ENCODE assay signal across 17 cellular contexts in genomic region chr16:86971251-86971650, GRCh38.
A peak's percentile ranks its signal among the peaks of the same experiment; 100 is the strongest.
DNase-seq lines count a peak whose midpoint lies in the region; ATAC-seq and TF ChIP-seq lines count a peak whose summit lies in the region.
"Had no signal": no experiment of that assay in that cellular context is flagged by ENCODE, and none has a peak within 500 bp of the region (broad histone marks: within the 10 kb centered on the region; RNA-seq: fewer than 3 reads in every experiment).

No MANE protein-coding gene starts in this region.

- H3K27ac ChIP-seq in heart right ventricle = peak overlapping the region in 1 of 10 donors; percentile 15
- H3K27ac ChIP-seq in neuronal stem cell (replicated peaks; ENCODE audit: low read length) = no peak overlapping the region
- no peak overlapping the region for H3K27ac ChIP-seq in Karpas-422 (ENCODE audit: low read length)

- no peaks in the 10 kb centered on the region for H3K79me1 ChIP-seq in neuronal stem cell (ENCODE audit: low read depth, low read length)

- H3K27ac Mint-ChIP-seq in central memory CD8-positive, alpha-beta T cell (ENCODE audit: low read depth) = peak overlapping the region; percentile 40
- H3K27ac Mint-ChIP-seq: CD4-positive, alpha-beta T cell had no signal

- H2BK15ac ChIP-seq in neuronal stem cell (ENCODE audit: low read length) = no peak overlapping the region

- intact Hi-C loops in heart right ventricle (cut with DNase I) = no loop called here

- no peak overlapping the region for H2AK5ac ChIP-seq in neuronal stem cell (ENCODE audit: low read depth, low read length)

- H3K4me1 ChIP-seq in heart right ventricle (peaks cover 0 to 13% (median 0%) of the 10 kb centered on the region in 9 donors), neuronal stem cell (ENCODE audit: control insufficient read depth in 2 of 2, insufficient read depth in 1 of 2, low read depth in 1 of 2, low read length in 2 of 2) (no peaks in the 10 kb centered on the region), Karpas-422 (ENCODE audit: low read length) (no peaks in the 10 kb centered on the region)

- H3K14ac ChIP-seq in neuronal stem cell (ENCODE audit: low read length) = peak overlapping the region; percentile 65

- ATAC-seq in central memory CD8-positive, alpha-beta T cell (replicated peaks; ENCODE audit: extremely low read depth, poor library complexity, severe bottlenecking) = no peak
- ATAC-seq in heart right ventricle = peak in 7 of 8 donors; percentile 14 to 80 (median 36)
- no peak for ATAC-seq in GM18868 (IDR thresholded peaks at IDR 0.05; ENCODE audit: unreplicated experiment)
- ATAC-seq: HCT116, K562 had no signal

- H3K27me3 ChIP-seq in heart right ventricle (peaks cover 0 to 4% (median 0%) of the 10 kb centered on the region in 7 donors), neuronal stem cell (ENCODE audit: control insufficient read depth in 3 of 3, insufficient read depth in 3 of 3, low read depth in 1 of 3, low read length in 3 of 3) (no peaks in the 10 kb centered on the region), Karpas-422 (ENCODE audit: low read length) (no peaks in the 10 kb centered on the region)

- H2BK120ac ChIP-seq in neuronal stem cell (ENCODE audit: low read depth, low read length) = no peak overlapping the region

- no peaks in the 10 kb centered on the region for H3K4me1 Mint-ChIP-seq in central memory CD8-positive, alpha-beta T cell

- no peak overlapping the region for H2BK5ac ChIP-seq in neuronal stem cell (ENCODE audit: low read length)

- H3K4ac ChIP-seq in neuronal stem cell (ENCODE audit: low read length) = no peak overlapping the region

- DNase-seq in AG10803 (ENCODE audit: low read depth) = peak; percentile 25
- DNase-seq in central memory CD8-positive, alpha-beta T cell (ENCODE audit: low spot score in 2 of 2) = no peak
- DNase-seq in heart right ventricle = peak in 1 of 2 donors; percentile 43
- DNase-seq in neuronal stem cell (ENCODE audit: low spot score) = no peak
- DNase-seq in Karpas-422 = no peak
- DNase-seq in NK-92 (lab: John Stamatoyannopoulos, UW; ENCODE audit: unreplicated experiment) = no peak
- DNase-seq in COLO829 (ENCODE audit: low spot score) = no peak
- DNase-seq: CD4-positive, alpha-beta T cell; EL; GOT3; NCI-H1694 treated with DMSO at 0.1 percent for 48 hours; NCI-H524; NCI-H82; RPMI8226 had no signal

- 58 to 66% methylated on average over 8 of the region's 8 CpGs for WGBS in heart right ventricle, 2 donors
- no CpG with 5 or more reads among the region's 8 CpGs for WGBS in neuronal stem cell (ENCODE audit: extremely low coverage in 2 of 2, insufficient read length in 2 of 2, insufficient replicate concordance in 1 of 2), 2 donors

- H2AFZ ChIP-seq in neuronal stem cell (ENCODE audit: low read length) (no peak overlapping the region), Karpas-422 (ENCODE audit: low read length) (no peak overlapping the region)

- TF ChIP-seq CTCF in AG10803 (conservative IDR thresholded peaks at IDR 0.05; ENCODE audit: low read length) (no peak), heart right ventricle (IDR thresholded peaks at IDR 0.05) (no peak)

- no peak overlapping the region for H3K23ac ChIP-seq in neuronal stem cell (ENCODE audit: low read depth, low read length, poor library complexity)

- H3K18ac ChIP-seq in neuronal stem cell (ENCODE audit: low read length) = no peak overlapping the region

- no peak overlapping the region for H2BK12ac ChIP-seq in neuronal stem cell (ENCODE audit: low read length)

- no peak overlapping the region for H4K8ac ChIP-seq in neuronal stem cell (ENCODE audit: low read depth, low read length)

- no peaks in the 10 kb centered on the region for H3K36me3 ChIP-seq in heart right ventricle
- H3K36me3 ChIP-seq in neuronal stem cell (replicated peaks in 1 of 2; ENCODE audit: control insufficient read depth in 2 of 2, insufficient read depth in 2 of 2, low read length in 2 of 2) = no peaks in the 10 kb centered on the region
- H3K36me3 ChIP-seq in Karpas-422 (ENCODE audit: insufficient read depth, low read length) = no peaks in the 10 kb centered on the region

- no peak overlapping the region for H4K91ac ChIP-seq in neuronal stem cell (ENCODE audit: low read depth, low read length, poor library complexity)

- H3K9ac ChIP-seq in neuronal stem cell (ENCODE audit: low read depth, low read length, poor library complexity) (no peak overlapping the region), Karpas-422 (ENCODE audit: low read length) (no peak overlapping the region)

- H3K4me3 ChIP-seq in AG10803 (ENCODE audit: low read length) (no peak overlapping the region), heart right ventricle (no peak overlapping the region), neuronal stem cell (ENCODE audit: low read length in 2 of 2) (no peak overlapping the region), Karpas-422 (ENCODE audit: low read length) (no peak overlapping the region)
- H3K4me3 ChIP-seq: K562 had no signal

- no peak overlapping the region for H3K4me3 Mint-ChIP-seq in central memory CD8-positive, alpha-beta T cell
- H3K4me3 Mint-ChIP-seq: CD4-positive, alpha-beta T cell had no signal

- H3K79me2 ChIP-seq in Karpas-422 (ENCODE audit: low read length) = no peaks in the 10 kb centered on the region

- H3K27me3 Mint-ChIP-seq in central memory CD8-positive, alpha-beta T cell = peaks cover 11% of the 10 kb centered on the region
- H3K27me3 Mint-ChIP-seq: CD4-positive, alpha-beta T cell had no signal

- no peaks in the 10 kb centered on the region for H3K36me3 Mint-ChIP-seq in central memory CD8-positive, alpha-beta T cell (ENCODE audit: insufficient read depth)

- H3K9me2 ChIP-seq in Karpas-422 (replicated peaks; ENCODE audit: insufficient read depth, low read length) = no peaks in the 10 kb centered on the region

- H3K9me3 ChIP-seq in heart right ventricle = peaks cover 0 to 12% (median 0%) of the 10 kb centered on the region in 11 donors
- no peaks in the 10 kb centered on the region for H3K9me3 ChIP-seq in neuronal stem cell (replicated peaks in 1 of 2; ENCODE audit: control insufficient read depth in 2 of 2, insufficient read depth in 1 of 2, low read depth in 1 of 2, low read length in 2 of 2)
- no peaks in the 10 kb centered on the region for H3K9me3 ChIP-seq in Karpas-422 (ENCODE audit: low read length)

- no peaks in the 10 kb centered on the region for H3K9me3 Mint-ChIP-seq in central memory CD8-positive, alpha-beta T cell
- H3K9me3 Mint-ChIP-seq: CD4-positive, alpha-beta T cell had no signal

- H3K4me2 ChIP-seq in neuronal stem cell (ENCODE audit: insufficient read depth, low read length, poor library complexity, severe bottlenecking) (no peak overlapping the region), Karpas-422 (ENCODE audit: low read depth, low read length, poor library complexity, severe bottlenecking) (no peak overlapping the region)

- no peaks in the 10 kb centered on the region for H4K20me1 ChIP-seq in Karpas-422 (ENCODE audit: insufficient read depth, low read depth, low read length)

Comparison
In these comparisons a context has a peak if more than half of its experiments do, and no peak if none do; other contexts are left out.
1. ATAC-seq: peak in heart right ventricle (7 of 8); none in central memory CD8-positive, alpha-beta T cell (single experiment) and GM18868 (single experiment).